Comparison of ENCODE assay signal across 13 cellular contexts in genomic region chr18:59876310-59876626, GRCh38. TPM values are rescaled to one million over a fixed set of nuclear protein-coding genes. Genes with fewer than 3 reads are reported as not detected.
DNase-seq lines count a peak whose midpoint lies in the region; ATAC-seq and TF ChIP-seq lines count a peak whose summit lies in the region.
"Had no signal": no experiment of that assay in that cellular context is flagged by ENCODE, and none has a peak within 500 bp of the region (broad histone marks: within the 10 kb centered on the region; RNA-seq: fewer than 3 reads in every experiment).

No MANE protein-coding gene starts in this region.

- H3K4me2 ChIP-seq in neural progenitor cell: no peak overlapping the region

- DNase-seq in NOMO-1 treated with DMSO at 0.1 percent for 48 hours (lab: John Stamatoyannopoulos, UW; ENCODE audit: unreplicated experiment) (peak; percentile 55), NOMO-1 treated with dmso at 0.1 percent for 144 hours (lab: John Stamatoyannopoulos, UW; ENCODE audit: unreplicated experiment) (no peak), naive B cell (no peak), SKM-1 (lab: John Stamatoyannopoulos, UW; ENCODE audit: unreplicated experiment) (no peak), neural progenitor cell (ENCODE audit: low spot score) (no peak), A172 (ENCODE audit: low spot score) (no peak)
- DNase-seq: activated gamma-delta T cell treated with Interleukin-2 at 50 U/mL for 16 hours, head of caudate nucleus, NCI-H524, thyroid gland had no signal

- H3K36me3 Mint-ChIP-seq in naive B cell: peaks cover 0 to 7% of the 10 kb centered on the region in 2 donors
- no peaks in the 10 kb centered on the region for H3K36me3 Mint-ChIP-seq in neural progenitor cell

- no peaks in the 10 kb centered on the region for H3K9me3 ChIP-seq in neural progenitor cell (ENCODE audit: low read depth)
- H3K9me3 ChIP-seq: thyroid gland had no signal

- H4K20me1 ChIP-seq in neural progenitor cell (ENCODE audit: low read depth): no peaks in the 10 kb centered on the region

- no peaks in the 10 kb centered on the region for H3K9me3 Mint-ChIP-seq in naive B cell
- no peaks in the 10 kb centered on the region for H3K9me3 Mint-ChIP-seq in neural progenitor cell

- H3K4me1 ChIP-seq in neural progenitor cell: peaks cover 9% of the 10 kb centered on the region

- peak overlapping the region in 4 of 8 donors; percentile 35 to 70 (median 54) for H3K4me3 Mint-ChIP-seq in naive B cell
- H3K4me3 Mint-ChIP-seq in neural progenitor cell: no peak overlapping the region

- H3F3A ChIP-seq in neural progenitor cell (ENCODE audit: low read depth): no peaks in the 10 kb centered on the region

- H3K4me1 Mint-ChIP-seq in naive B cell (peaks cover 17 to 29% (median 21%) of the 10 kb centered on the region in 3 donors), neural progenitor cell (no peaks in the 10 kb centered on the region)

- no peaks in the 10 kb centered on the region for H3K27me3 ChIP-seq in neural progenitor cell
- H3K27me3 ChIP-seq: thyroid gland had no signal

- no peaks in the 10 kb centered on the region for H3K36me3 ChIP-seq in neural progenitor cell
- H3K36me3 ChIP-seq: thyroid gland had no signal

- peak overlapping the region in 5 of 6 donors; percentile 4 to 90 (median 83) for H3K27ac Mint-ChIP-seq in naive B cell
- H3K27ac Mint-ChIP-seq in neural progenitor cell: no peak overlapping the region

- H3K9ac ChIP-seq in neural progenitor cell: no peak overlapping the region

- H3K27me3 Mint-ChIP-seq in naive B cell (no peaks in the 10 kb centered on the region), neural progenitor cell (ENCODE audit: insufficient read depth, low read depth) (peaks cover 3% of the 10 kb centered on the region)

- H2AFZ ChIP-seq in neural progenitor cell (replicated peaks): no peak overlapping the region

- ATAC-seq in GM21717 (IDR thresholded peaks at IDR 0.05; ENCODE audit: unreplicated experiment) (peak; percentile 70), HG03280 (IDR thresholded peaks at IDR 0.05; ENCODE audit: unreplicated experiment) (peak; percentile 67), naive B cell (ENCODE audit: low read depth in 2 of 2) (peak; percentile 56 to 58)

- no peaks in the 10 kb centered on the region for H3K79me2 ChIP-seq in neural progenitor cell (ENCODE audit: low read depth)

- TF ChIP-seq CTCF in neural progenitor cell (IDR thresholded peaks at IDR 0.05): no peak

- no peak overlapping the region for H3K27ac ChIP-seq in neural progenitor cell
- H3K27ac ChIP-seq: 22Rv1, thyroid gland had no signal

- no peak overlapping the region for H3K4me3 ChIP-seq in neural progenitor cell
- H3K4me3 ChIP-seq: thyroid gland had no signal

RNA-seq across cellular contexts. Expression of gene PMAIP1, which starts 23.5 kb away (rescaled TPM):
- polyA plus RNA-seq in naive B cell (ENCODE audit: low read depth in 6 of 6): 100 to 1,000 TPM in 5 of 6 donors, 10 to 100 TPM in 1; 94.5 to 224 (median 158) TPM
- total RNA-seq in neural progenitor cell (ENCODE audit: low replicate concordance): 3.1 and 3.5 TPM in 2 replicates
- 14.7 and 23.2 TPM in 2 replicates for total RNA-seq in A172 (2014; rRNA removed; shearing (Covaris generic))
